8 cellular contexts compared by ENCODE assay signal in genomic region chr19:11964858-11965645, GRCh38. TPM values are rescaled to one million over a fixed set of nuclear protein-coding genes. Genes with fewer than 3 reads are reported as not detected.
DNase-seq lines count a peak whose midpoint lies in the region; ATAC-seq lines count a peak whose summit lies in the region.

ZNF763 (plus strand) TSS chr19:11965040; CDS start chr19:11965209, 169 bp downstream.

- ATAC-seq in GM18520 (IDR thresholded peaks at IDR 0.05; ENCODE audit: unreplicated experiment) (peak; percentile 74), HG03064 (IDR thresholded peaks at IDR 0.05; ENCODE audit: low read depth, unreplicated experiment) (peak; percentile 77), left lobe of liver (peak; percentile 92)

- peak; percentile 85 to 89 for DNase-seq in NCI-H526 (lab: John Stamatoyannopoulos, UW)
- DNase-seq in activated CD4-positive, alpha-beta T cell treated with anti-CD3 and anti-CD28 coated beads, Interleukin-2, amount 50 U/mL, for 1 hour: peak; percentile 86
- peak; percentile 89 for DNase-seq in dedifferentiated amniotic fluid mesenchymal stem cell (ENCODE audit: extremely low spot score)
- DNase-seq in left lobe of liver (ENCODE audit: low spot score): peak; percentile 82
- DNase-seq in stimulated activated CD4-positive, alpha-beta T cell treated with anti-CD3 and anti-CD28 coated beads, Interleukin-1b, Interleukin-23, amount 100 ng/mL, for 48 hours: peak; percentile 88
- no peak for DNase-seq in DMS153 treated with DMSO at 0.1 percent for 48 hours (lab: John Stamatoyannopoulos, UW; ENCODE audit: unreplicated experiment)

RNA-seq across cellular contexts. Expression of gene ZNF763, which starts in this region (rescaled TPM):
- 0.25 TPM for total RNA-seq in left lobe of liver

Comparison
In these comparisons a context has a peak if more than half of its experiments do, and no peak if none do; other contexts are left out.
1. Peak in DNase-seq and ATAC-seq in left lobe of liver; RNA of the gene not detected or under 1 TPM.